In genomic region chrX:48474127-48474526, GRCh38 we compare ENCODE assay signal across 6 cellular contexts. TPM values are rescaled to one million over a fixed set of nuclear protein-coding genes. Genes with fewer than 3 reads are reported as not detected.
A peak's percentile ranks its signal among the peaks of the same experiment; 100 is the strongest.
DNase-seq lines count a peak whose midpoint lies in the region; ATAC-seq, FAIRE-seq and TF ChIP-seq lines count a peak whose summit lies in the region.
"Had no signal": no experiment of that assay in that cellular context is flagged by ENCODE, and none has a peak within 500 bp of the region (broad histone marks: within the 10 kb centered on the region; RNA-seq: fewer than 3 reads in every experiment).

No MANE protein-coding gene starts in this region.

- BruUV-seq in Panc1 (replicated peaks; lab: Mats Ljungman, UMichigan) = no TSS peak

- H3K36me3 ChIP-seq in Panc1 (ENCODE audit: control insufficient read depth, insufficient read depth, low read length) = no peaks in the 10 kb centered on the region
- no peaks in the 10 kb centered on the region for H3K36me3 ChIP-seq in upper lobe of left lung

- POLR2A ChIA-PET in Panc1 (lab: Charles Lee) = interaction anchor here (0.7 kb wide), 1 partner anchor 9 kb away, joined by 6 read pairs; no protein-coding TSS in a partner anchor

- no peak for ATAC-seq in Panc1
- no peak for ATAC-seq in left cardiac atrium
- ATAC-seq in upper lobe of left lung (ENCODE audit: low FRiP score in 2 of 2) = no peak

- TF ChIP-seq CTCF in Panc1 (IDR thresholded peaks at IDR 0.05) (peak; percentile 66), upper lobe of left lung (IDR thresholded peaks at IDR 0.05) (no peak)

- H3K9me3 ChIP-seq in Panc1 (ENCODE audit: control insufficient read depth, insufficient read depth, low read depth, low read length) = no peaks in the 10 kb centered on the region
- no peaks in the 10 kb centered on the region for H3K9me3 ChIP-seq in upper lobe of left lung

- H3K27me3 ChIP-seq in Panc1 (ENCODE audit: control insufficient read depth, insufficient read depth, low read length) (no peaks in the 10 kb centered on the region), upper lobe of left lung (no peaks in the 10 kb centered on the region)

- no peak for TF ChIP-seq EP300 in upper lobe of left lung (IDR thresholded peaks at IDR 0.05)

- WGBS in upper lobe of left lung, 2 donors = 73 to 75% methylated on average over 10 of the region's 10 CpGs

- no peak for DNase-seq in GM19239 (ENCODE audit: insufficient read length, low spot score)
- no peak for DNase-seq in Panc1 (ENCODE audit: low read depth, low spot score)
- peak; percentile 57 for DNase-seq in islet precursor cell
- DNase-seq in left cardiac atrium = no peak
- no peak for DNase-seq in upper lobe of left lung
- DNase-seq: NCI-H187 treated with DMSO at 0.1 percent for 48 hours had no signal

- FAIRE-seq in GM19239 (lab: Jason Lieb, UNC) = peak; percentile 28

- CTCF ChIA-PET in Panc1 (lab: Charles Lee) = interaction anchor here (0.7 kb wide), 1 partner anchor 8 kb away, joined by 3 read pairs; no protein-coding TSS in a partner anchor

- intact Hi-C loops in Panc1 (cut with micrococcal nuclease; ENCODE audit: unreplicated experiment) = no loop called here
- intact Hi-C loops in left cardiac atrium (cut with DNase I) = no loop called here

- in situ Hi-C loops in Panc1 (cut with HindIII; ENCODE audit: low pct_unique_long_range_greater_than_20kb, low sequenced_read_pairs) = no loop called here

- H3K4me3 ChIP-seq in Panc1 (ENCODE audit: low read depth in 2 of 2, low read length in 2 of 2) = no peak overlapping the region
- H3K4me3 ChIP-seq in upper lobe of left lung = no peak overlapping the region

- peaks cover 5% of the 10 kb centered on the region for H3K4me1 ChIP-seq in Panc1 (ENCODE audit: control insufficient read depth, insufficient read depth, low read length)
- peaks cover 0 to 15% (median 2%) of the 10 kb centered on the region in 4 donors for H3K4me1 ChIP-seq in upper lobe of left lung

- H3K27ac ChIP-seq in Panc1 (ENCODE audit: low read length) (no peak overlapping the region), upper lobe of left lung (no peak overlapping the region)

- TF ChIP-seq POLR2A in upper lobe of left lung (IDR thresholded peaks at IDR 0.05) = no peak

RNA-seq across cellular contexts. Expression of gene FTSJ1, which starts 1.9 kb away (rescaled TPM):
- total RNA-seq in Panc1 (2021; ENCODE audit: unreplicated experiment) (43.1 TPM), left cardiac atrium (10 to 100 TPM; 19.0 to 29.1 TPM), upper lobe of left lung (10 to 100 TPM; 25.2 to 49.1 (median 42.8) TPM)
- 68.9 TPM for polyA plus RNA-seq in Panc1 (2012; ENCODE audit: insufficient read length)

RNA-seq across cellular contexts. Expression of gene SLC38A5, which starts 4.1 kb away (rescaled TPM):
- total RNA-seq in Panc1 (2021; ENCODE audit: unreplicated experiment) (1.1 TPM), left cardiac atrium (1 to 10 TPM; 1.2 to 5.0 TPM), upper lobe of left lung (10 to 100 TPM; 10.2 to 32.4 (median 17.9) TPM)
- 0.45 TPM for polyA plus RNA-seq in Panc1 (2012; ENCODE audit: insufficient read length)

RNA-seq across cellular contexts. Expression of gene PORCN, which starts 34.7 kb away (rescaled TPM):
- 8.6 TPM for total RNA-seq in Panc1 (2021; ENCODE audit: unreplicated experiment)
- polyA plus RNA-seq in Panc1 (2012; ENCODE audit: insufficient read length) = 16.5 TPM
- 10 to 100 TPM; 11.1 to 19.1 TPM for total RNA-seq in left cardiac atrium
- total RNA-seq in upper lobe of left lung = 10 to 100 TPM in 5 of 6 donors, 1 to 10 TPM in 1; 10.0 to 53.4 (median 14.3) TPM

RNA-seq across cellular contexts. Expression of gene EBP, which starts 47.5 kb away (rescaled TPM):
- total RNA-seq in Panc1 (2021; ENCODE audit: unreplicated experiment) = 157 TPM
- 118 TPM for polyA plus RNA-seq in Panc1 (2012; ENCODE audit: insufficient read length)
- 10 to 100 TPM; 68.8 to 85.2 TPM for total RNA-seq in left cardiac atrium
- 100 to 1,000 TPM in 2 of 6 donors, 10 to 100 TPM in 4; 21.0 to 101 (median 74.9) TPM for total RNA-seq in upper lobe of left lung
